20 cellular contexts compared by ENCODE assay signal in the genomic region with DNA sequence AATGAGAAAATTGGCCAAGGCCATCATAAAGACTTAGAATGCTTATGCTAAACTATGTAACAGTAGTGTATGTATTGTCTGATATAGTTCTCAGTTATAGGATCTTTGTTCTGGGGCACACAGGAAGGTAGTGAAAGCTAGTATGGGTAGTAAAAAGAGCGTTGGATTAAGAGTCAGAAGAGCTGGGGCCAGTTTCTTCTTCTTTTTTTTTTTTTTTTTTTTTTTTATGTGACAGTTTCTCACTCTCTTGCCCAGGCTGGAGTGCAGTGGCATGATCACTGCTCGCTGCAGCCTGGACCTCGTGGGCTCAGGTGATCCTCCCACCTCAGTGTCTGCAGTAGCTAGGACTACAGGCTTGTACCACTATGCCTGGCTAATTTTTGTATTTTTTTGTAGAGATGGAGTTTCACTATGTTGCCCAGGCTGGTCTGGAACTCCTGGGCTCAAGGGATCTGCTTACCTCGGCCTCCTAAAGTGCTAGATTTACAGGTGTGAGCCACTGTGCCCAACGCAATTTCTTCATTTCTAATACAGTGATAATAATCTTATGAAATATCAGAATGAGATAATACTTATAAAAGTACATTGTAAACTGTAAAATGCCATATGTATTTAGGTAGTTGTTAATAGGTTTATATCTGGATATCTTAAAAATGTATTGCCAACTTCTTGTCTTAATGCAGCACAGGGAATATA. TPM values are rescaled to one million over a fixed set of nuclear protein-coding genes. Genes with fewer than 3 reads are reported as not detected.
DNase-seq lines count a peak whose midpoint lies in the region; ATAC-seq and TF ChIP-seq lines count a peak whose summit lies in the region.
"Had no signal": no experiment of that assay in that cellular context is flagged by ENCODE, and none has a peak within 500 bp of the region (broad histone marks: within the 10 kb centered on the region; RNA-seq: fewer than 3 reads in every experiment).

No MANE protein-coding gene starts in this region.

- no peaks in the 10 kb centered on the region; a peak in 1 of 22 replicates for H3K9me3 ChIP-seq in BLaER1 treated with 17β-estradiol and CSF1 and Interleukin-3, amounts not matched to agents 10 nM and 100 nM (replicated peaks in 1 of 11)
- H3K9me3 ChIP-seq in DND-41 (ENCODE audit: insufficient read depth, low read length, severe bottlenecking) (no peaks in the 10 kb centered on the region), lower lobe of right lung (no peaks in the 10 kb centered on the region)
- H3K9me3 ChIP-seq: esophagus squamous epithelium, heart left ventricle, thyroid gland had no signal

- no peak overlapping the region for H3K4me3 Mint-ChIP-seq in WTC11
- H3K4me3 Mint-ChIP-seq: dendritic cell treated with granulocyte-macrophage colony-stimulating factor and Interleukin-4, amounts not matched to agents 40 ng/mL and 50 ng/mL, for 4 days had no signal

- H3K4me1 ChIP-seq in BLaER1 treated with 17β-estradiol and CSF1 and Interleukin-3, amounts not matched to agents 10 nM and 100 nM: peaks cover 64 to 83% (median 76%) of the 10 kb centered on the region in 10 experiments
- H3K4me1 ChIP-seq in DND-41 (ENCODE audit: insufficient read depth, low read length): peaks cover 27% of the 10 kb centered on the region; the same call in 1 of the 2 replicates
- H3K4me1 ChIP-seq in lower lobe of right lung: peaks cover 58% of the 10 kb centered on the region

- no peaks in the 10 kb centered on the region for H3K27me3 ChIP-seq in BLaER1 treated with 17β-estradiol and CSF1 and Interleukin-3, amounts not matched to agents 10 nM and 100 nM
- no peaks in the 10 kb centered on the region for H3K27me3 ChIP-seq in DND-41 (ENCODE audit: insufficient read depth, low read length, poor library complexity)
- no peaks in the 10 kb centered on the region for H3K27me3 ChIP-seq in lower lobe of right lung (ENCODE audit: low read depth)
- H3K27me3 ChIP-seq in H7 (ENCODE audit: control insufficient read depth, insufficient read depth, low read length): no peaks in the 10 kb centered on the region
- H3K27me3 ChIP-seq: esophagus squamous epithelium, heart left ventricle, thyroid gland had no signal

- H3K27ac Mint-ChIP-seq in WTC11: peak overlapping the region; percentile 50; the same call in 1 of the 2 replicates
- H3K27ac Mint-ChIP-seq: dendritic cell treated with granulocyte-macrophage colony-stimulating factor and Interleukin-4, amounts not matched to agents 40 ng/mL and 50 ng/mL, for 4 days had no signal

- peak overlapping the region; percentile 74 to 95 (median 88) for H3K4me3 ChIP-seq in BLaER1 treated with 17β-estradiol and CSF1 and Interleukin-3, amounts not matched to agents 10 nM and 100 nM
- no peak overlapping the region for H3K4me3 ChIP-seq in DND-41 (ENCODE audit: low read depth in 1 of 2, low read length in 2 of 2)
- peak overlapping the region; percentile 4 for H3K4me3 ChIP-seq in lower lobe of right lung
- H3K4me3 ChIP-seq in H7 (ENCODE audit: insufficient read depth, low read depth, low read length): no peak overlapping the region
- H3K4me3 ChIP-seq: esophagus squamous epithelium, heart left ventricle, thyroid gland had no signal

- H3K9ac ChIP-seq in BLaER1 treated with 17β-estradiol and CSF1 and Interleukin-3, amounts not matched to agents 10 nM and 100 nM: peak overlapping the region; percentile 95 to 100 (median 99); a peak in 21 of 22 replicates
- H3K9ac ChIP-seq in DND-41 (ENCODE audit: low read depth, low read length): no peak overlapping the region

- no peak for ATAC-seq in DND-41 (ENCODE audit: insufficient read depth, low read depth)
- ATAC-seq in WTC11: no peak
- no peak for ATAC-seq in lower lobe of right lung
- no peak for ATAC-seq in GM19395 (IDR thresholded peaks at IDR 0.05; ENCODE audit: unreplicated experiment)
- ATAC-seq: HCT116, heart left ventricle had no signal

- peak overlapping the region in 10 of 11 experiments; percentile 2 to 100 (median 96); a peak in 14 of 22 replicates for H3K27ac ChIP-seq in BLaER1 treated with 17β-estradiol and CSF1 and Interleukin-3, amounts not matched to agents 10 nM and 100 nM
- H3K27ac ChIP-seq in DND-41 (ENCODE audit: low read length) (no peak overlapping the region), lower lobe of right lung (no peak overlapping the region)
- H3K27ac ChIP-seq: C4-2B, esophagus squamous epithelium, thyroid gland had no signal

- intact Hi-C loops in lower lobe of right lung (cut with DNase I): no loop called here

- no peaks in the 10 kb centered on the region for H3K9me3 Mint-ChIP-seq in WTC11
- H3K9me3 Mint-ChIP-seq: dendritic cell treated with granulocyte-macrophage colony-stimulating factor and Interleukin-4, amounts not matched to agents 40 ng/mL and 50 ng/mL, for 4 days had no signal

- peaks cover 82 to 100% (median 98%) of the 10 kb centered on the region in 11 experiments for H4K20me1 ChIP-seq in BLaER1 treated with 17β-estradiol and CSF1 and Interleukin-3, amounts not matched to agents 10 nM and 100 nM
- H4K20me1 ChIP-seq in DND-41 (ENCODE audit: insufficient read depth, low read length): peaks cover 21% of the 10 kb centered on the region; the same call in 1 of the 2 replicates

- no peaks in the 10 kb centered on the region for H3K27me3 Mint-ChIP-seq in WTC11 (ENCODE audit: low read depth)
- H3K27me3 Mint-ChIP-seq: dendritic cell treated with granulocyte-macrophage colony-stimulating factor and Interleukin-4, amounts not matched to agents 40 ng/mL and 50 ng/mL, for 4 days had no signal

- H3K36me3 Mint-ChIP-seq in WTC11: peaks cover 75% of the 10 kb centered on the region

- H2AFZ ChIP-seq in DND-41 (ENCODE audit: low read depth, low read length): no peak overlapping the region

- H3K36me3 ChIP-seq in BLaER1 treated with 17β-estradiol and CSF1 and Interleukin-3, amounts not matched to agents 10 nM and 100 nM: peaks cover 93 to 100% (median 96%) of the 10 kb centered on the region in 11 experiments
- H3K36me3 ChIP-seq in DND-41 (ENCODE audit: insufficient read depth, low read length): peaks cover 87% of the 10 kb centered on the region
- H3K36me3 ChIP-seq in lower lobe of right lung: peaks cover 99% of the 10 kb centered on the region
- peaks cover 34% of the 10 kb centered on the region for H3K36me3 ChIP-seq in H7 (replicated peaks; ENCODE audit: control insufficient read depth, insufficient read depth, low read length)

- POLR2A ChIA-PET in WTC11 (lab: Charles Lee): interaction anchor here (0.6 kb wide), 1 partner anchor 494 kb away, joined by 4 read pairs; no protein-coding TSS in a partner anchor

- CTCF ChIA-PET in WTC11 (lab: Charles Lee): interaction anchor here (0.6 to 1.8 kb wide), 4 partner anchors 8 to 516 kb away, joined by 3 to 7 read pairs (median 4); a partner anchor contains a TSS

- peaks cover 11% of the 10 kb centered on the region for H3K4me1 Mint-ChIP-seq in WTC11

- no peak for DNase-seq in DND-41
- DNase-seq in WTC11 (ENCODE audit: low spot score): no peak
- DNase-seq in lower lobe of right lung: no peak
- DNase-seq in H7: no peak
- DNase-seq in NAMALWA (ENCODE audit: low spot score): no peak
- DNase-seq: activated CD4-positive, alpha-beta T cell treated with anti-CD3 and anti-CD28 coated beads, Interleukin-2, amount 50 U/mL, for 1 hour; esophagus squamous epithelium; heart left ventricle; NCI-H1436; NCI-H2227 treated with DMSO at 0.1 percent for 48 hours; nucleus accumbens; Right ventricle myocardium superior; stimulated activated CD4-positive, alpha-beta T cell treated with anti-CD3 and anti-CD28 coated beads, Interleukin-2, amount 100 ng/mL, for 48 hours; T-helper 9 cell; thyroid gland had no signal

- peaks cover 89% of the 10 kb centered on the region for H3K79me2 ChIP-seq in DND-41 (ENCODE audit: insufficient read depth, low read length)

- H3K4me2 ChIP-seq in BLaER1 treated with 17β-estradiol and CSF1 and Interleukin-3, amounts not matched to agents 10 nM and 100 nM: peak overlapping the region; percentile 80 to 98 (median 93)
- peak overlapping the region; percentile 23; the same call in 1 of the 2 replicates for H3K4me2 ChIP-seq in DND-41 (ENCODE audit: insufficient read depth, low read length)

- TF ChIP-seq CTCF in DND-41 (IDR thresholded peaks at IDR 0.05; ENCODE audit: borderline replicate concordance, extremely low read depth, low read length, poor library complexity, severe bottlenecking) (no peak), WTC11 (IDR thresholded peaks at IDR 0.05) (no peak), lower lobe of right lung (IDR thresholded peaks at IDR 0.05) (no peak)

TF ChIP-seq in WTC11, 78 proteins besides CTCF, POLR2A, EP300 and RAD21 (continues in another document):
- TF ChIP-seq, protein P1, sequence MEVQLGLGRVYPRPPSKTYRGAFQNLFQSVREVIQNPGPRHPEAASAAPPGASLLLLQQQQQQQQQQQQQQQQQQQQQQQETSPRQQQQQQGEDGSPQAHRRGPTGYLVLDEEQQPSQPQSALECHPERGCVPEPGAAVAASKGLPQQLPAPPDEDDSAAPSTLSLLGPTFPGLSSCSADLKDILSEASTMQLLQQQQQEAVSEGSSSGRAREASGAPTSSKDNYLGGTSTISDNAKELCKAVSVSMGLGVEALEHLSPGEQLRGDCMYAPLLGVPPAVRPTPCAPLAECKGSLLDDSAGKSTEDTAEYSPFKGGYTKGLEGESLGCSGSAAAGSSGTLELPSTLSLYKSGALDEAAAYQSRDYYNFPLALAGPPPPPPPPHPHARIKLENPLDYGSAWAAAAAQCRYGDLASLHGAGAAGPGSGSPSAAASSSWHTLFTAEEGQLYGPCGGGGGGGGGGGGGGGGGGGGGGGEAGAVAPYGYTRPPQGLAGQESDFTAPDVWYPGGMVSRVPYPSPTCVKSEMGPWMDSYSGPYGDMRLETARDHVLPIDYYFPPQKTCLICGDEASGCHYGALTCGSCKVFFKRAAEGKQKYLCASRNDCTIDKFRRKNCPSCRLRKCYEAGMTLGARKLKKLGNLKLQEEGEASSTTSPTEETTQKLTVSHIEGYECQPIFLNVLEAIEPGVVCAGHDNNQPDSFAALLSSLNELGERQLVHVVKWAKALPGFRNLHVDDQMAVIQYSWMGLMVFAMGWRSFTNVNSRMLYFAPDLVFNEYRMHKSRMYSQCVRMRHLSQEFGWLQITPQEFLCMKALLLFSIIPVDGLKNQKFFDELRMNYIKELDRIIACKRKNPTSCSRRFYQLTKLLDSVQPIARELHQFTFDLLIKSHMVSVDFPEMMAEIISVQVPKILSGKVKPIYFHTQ (CRISPR knock-in tag; IDR thresholded peaks at IDR 0.05): no peak
- TF ChIP-seq JAZF1 (CRISPR knock-in tag; IDR thresholded peaks at IDR 0.05): no peak
- TF ChIP-seq, protein P2, sequence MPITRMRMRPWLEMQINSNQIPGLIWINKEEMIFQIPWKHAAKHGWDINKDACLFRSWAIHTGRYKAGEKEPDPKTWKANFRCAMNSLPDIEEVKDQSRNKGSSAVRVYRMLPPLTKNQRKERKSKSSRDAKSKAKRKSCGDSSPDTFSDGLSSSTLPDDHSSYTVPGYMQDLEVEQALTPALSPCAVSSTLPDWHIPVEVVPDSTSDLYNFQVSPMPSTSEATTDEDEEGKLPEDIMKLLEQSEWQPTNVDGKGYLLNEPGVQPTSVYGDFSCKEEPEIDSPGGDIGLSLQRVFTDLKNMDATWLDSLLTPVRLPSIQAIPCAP (CRISPR knock-in tag; IDR thresholded peaks at IDR 0.05): no peak

RNA-seq across cellular contexts. Expression of a gene that starts 7.4 kb away (rescaled TPM):
- total RNA-seq in WTC11 (2021) (130 to 207 TPM (median 137 TPM) in 3 replicates), lower lobe of right lung (136 TPM)
- 40.6 and 48.3 TPM in 2 replicates for total RNA-seq in H7 (2014; rRNA removed; shearing (Covaris generic))

Comparison
In these comparisons a context has a peak if more than half of its experiments do, and no peak if none do; other contexts are left out.
1. H3K27ac ChIP-seq: peak in BLaER1 treated with 17β-estradiol and CSF1 and Interleukin-3, amounts not matched to agents 10 nM and 100 nM (10 of 11); none in DND-41 (single experiment) and lower lobe of right lung (single experiment).
2. H3K4me3 ChIP-seq: peak in BLaER1 treated with 17β-estradiol and CSF1 and Interleukin-3, amounts not matched to agents 10 nM and 100 nM (10 of 10) and lower lobe of right lung (single experiment); none in DND-41 (0 of 2) and H7 (single experiment).